1 cellular context compared by ENCODE assay signal in the genomic region with DNA sequence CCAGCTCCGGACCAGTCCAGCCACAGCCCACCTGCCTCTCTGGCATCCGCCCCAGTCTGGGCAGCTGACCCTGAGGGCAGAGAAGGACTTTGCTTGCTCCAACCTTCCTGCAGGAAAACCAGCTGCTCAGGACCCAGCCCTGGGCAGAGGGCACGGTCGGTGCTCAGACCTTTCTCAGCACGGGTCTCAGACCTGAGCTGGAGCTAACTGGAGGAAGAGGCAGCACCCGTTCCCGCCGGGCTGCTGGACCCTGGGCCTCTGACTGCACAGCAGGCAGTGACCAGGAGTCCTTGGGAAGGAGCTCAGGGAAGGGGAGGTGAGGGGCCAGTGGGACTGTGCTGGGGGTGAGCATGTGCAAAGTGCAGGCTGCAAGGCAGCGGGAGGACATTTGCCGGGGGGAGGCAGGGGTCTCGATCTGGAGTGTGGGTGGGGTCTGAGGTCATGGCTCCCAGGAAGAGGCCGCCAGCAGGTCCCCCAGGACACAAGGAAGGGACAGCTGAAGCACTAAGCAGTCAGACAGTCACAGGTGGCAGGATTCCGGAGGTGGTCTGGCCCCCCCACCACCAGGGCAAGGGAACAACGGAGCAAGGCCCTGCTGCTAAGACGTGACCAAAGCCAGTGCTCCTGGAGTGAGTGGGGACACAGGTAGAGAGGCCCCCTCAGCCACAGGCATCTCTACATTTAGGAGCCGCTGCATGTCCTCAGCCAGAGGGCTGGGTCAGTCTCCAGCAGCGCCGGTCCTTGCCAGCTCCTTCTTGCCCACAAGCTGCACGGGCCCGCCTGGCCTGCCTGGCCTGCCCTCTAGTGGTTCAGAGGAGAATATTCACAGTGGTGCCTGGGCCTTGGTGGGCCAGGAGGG.
A peak's percentile ranks its signal among the peaks of the same experiment; 100 is the strongest.
TF ChIP-seq lines count a peak whose summit lies in the region.

No MANE protein-coding gene starts in this region.

TF ChIP-seq in GM12878, 131 proteins besides CTCF, POLR2A, EP300 and RAD21:
- TF ChIP-seq SMC3 (IDR thresholded peaks at IDR 0.05; ENCODE audit: borderline replicate concordance, low read length) (peak; percentile 42; the same call in 1 of the 2 replicates), BHLHE40 (IDR thresholded peaks at IDR 0.05; ENCODE audit: borderline replicate concordance in 1 of 2, low read depth in 2 of 2, low read length in 1 of 2) (peak; percentile 57 to 78; a peak in 2 of 4 replicates), SMARCA5 (IDR thresholded peaks at IDR 0.05) (peak; percentile 47; the same call in 1 of the 2 replicates), POU2F2 (IDR thresholded peaks at IDR 0.05; ENCODE audit: borderline replicate concordance, low read depth, low read length) (0 out of 3 replicates have a peak, but pooled peaks have one; percentile 21), SRF (IDR thresholded peaks at IDR 0.05; ENCODE audit: low read depth in 2 of 2, low read length in 2 of 2) (no peak), IKZF1 (conservative IDR thresholded peaks at IDR 0.05) (peak; percentile 15; the same call in 1 of the 2 replicates), TCF12 (IDR thresholded peaks at IDR 0.05; ENCODE audit: low read depth, low read length) (no peak), STAT1 (conservative IDR thresholded peaks at IDR 0.05) (0 out of 2 replicates have a peak, but pooled peaks have one; percentile 62)
TF ChIP-seq in GM12878: peak in this region for 6.
